21 cellular contexts compared by ENCODE assay signal in the genomic region with DNA sequence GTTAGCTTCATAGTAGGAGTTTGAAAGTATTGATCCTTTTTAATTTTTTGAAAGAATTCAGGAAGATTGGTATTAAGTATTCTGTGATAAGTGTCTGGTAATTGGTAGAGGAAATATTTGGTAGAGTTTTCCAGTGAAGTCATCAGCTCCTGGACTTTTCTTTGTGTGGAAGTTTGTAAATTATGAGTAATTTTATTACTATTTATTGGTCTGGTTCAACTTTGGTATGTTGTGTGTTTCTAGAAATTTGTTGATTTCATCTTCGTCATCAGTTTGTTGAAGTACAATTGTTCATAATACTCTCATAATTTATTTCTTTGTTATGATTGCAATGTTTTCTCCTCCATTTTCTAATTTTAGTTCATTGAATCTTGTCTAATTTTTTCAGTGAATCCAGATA.
"Had no signal": no experiment of that assay in that cellular context is flagged by ENCODE, and none has a peak within 500 bp of the region (broad histone marks: within the 10 kb centered on the region; RNA-seq: fewer than 3 reads in every experiment).

No MANE protein-coding gene starts in this region.

- DNase-seq: cortex of kidney; effector memory CD8-positive, alpha-beta T cell; foreskin melanocyte; hypothalamus; natural killer cell; occipital lobe; ovary; posterior cingulate gyrus; psoas muscle; right cardiac atrium; sigmoid colon; stimulated activated CD4-positive, alpha-beta T cell treated with anti-CD3 and anti-CD28 coated beads, Interleukin-2, amount 100 ng/mL, for 24 hours; stimulated activated CD4-positive, alpha-beta T cell treated with anti-CD3 and anti-CD28 coated beads, Interleukin-4, amount 100 ng/mL, for 24 hours; stimulated activated naive CD4-positive, alpha-beta T cell treated with Interleukin-2 at 50 U/mL for 16 hours; stomach; thyroid gland; trophoblast cell had no signal

- ATAC-seq: effector memory CD8-positive, alpha-beta T cell; left lobe of liver; natural killer cell; psoas muscle; right cardiac atrium; stimulated activated effector memory CD8-positive, alpha-beta T cell treated with anti-CD3 and anti-CD28 coated beads, Interleukin-12 subunit alpha, Interleukin-12 subunit beta, amount 100 ng/mL, for 72 hours had no signal

- H3K27ac ChIP-seq: ovary, psoas muscle, sigmoid colon, stomach, thyroid gland, vagina had no signal

- H3K9me3 ChIP-seq: ovary, psoas muscle, thyroid gland, vagina had no signal

- H3K4me1 ChIP-seq: psoas muscle, sigmoid colon, stomach, thyroid gland, vagina had no signal

- H3K4me3 ChIP-seq: lung, ovary, psoas muscle, sigmoid colon, stomach, thyroid gland, vagina had no signal

- H3K36me3 ChIP-seq: ovary, sigmoid colon, stomach, thyroid gland, vagina had no signal

- H3K27me3 ChIP-seq: ovary, sigmoid colon, stomach, thyroid gland, vagina had no signal
